Comparison of ENCODE assay signal across 1 cellular context in genomic region chr22:35445933-35446332, GRCh38.
TF ChIP-seq lines count a peak whose summit lies in the region.

No MANE protein-coding gene starts in this region.

TF ChIP-seq in endothelial cell of umbilical vein, 7 proteins besides CTCF, POLR2A, EP300 and RAD21:
- no peak for TF ChIP-seq EZH2 (IDR thresholded peaks at IDR 0.05; ENCODE audit: borderline replicate concordance, low read depth, low read length, severe bottlenecking)
- no peak for TF ChIP-seq MAX (IDR thresholded peaks at IDR 0.05; ENCODE audit: insufficient read depth, insufficient read length)
- no peak for TF ChIP-seq JUN (IDR thresholded peaks at IDR 0.05; ENCODE audit: borderline replicate concordance, insufficient read depth, insufficient read length, low read depth)
- TF ChIP-seq FOS (IDR thresholded peaks at IDR 0.05; ENCODE audit: borderline replicate concordance, insufficient read depth, low read length), result no peak
- TF ChIP-seq GATA2 (IDR thresholded peaks at IDR 0.05; ENCODE audit: insufficient read depth, insufficient read length, low read depth, low read length), result no peak
- TF ChIP-seq POLR2AphosphoS5 (IDR thresholded peaks at IDR 0.05; ENCODE audit: insufficient read depth, low read depth, low read length), result no peak
- no peak for TF ChIP-seq MYC (IDR thresholded peaks at IDR 0.05; ENCODE audit: low read depth, low read length)
TF ChIP-seq in endothelial cell of umbilical vein: peak in this region for 0.
